ENCODE assay signal across 1 cellular context in the genomic region with DNA sequence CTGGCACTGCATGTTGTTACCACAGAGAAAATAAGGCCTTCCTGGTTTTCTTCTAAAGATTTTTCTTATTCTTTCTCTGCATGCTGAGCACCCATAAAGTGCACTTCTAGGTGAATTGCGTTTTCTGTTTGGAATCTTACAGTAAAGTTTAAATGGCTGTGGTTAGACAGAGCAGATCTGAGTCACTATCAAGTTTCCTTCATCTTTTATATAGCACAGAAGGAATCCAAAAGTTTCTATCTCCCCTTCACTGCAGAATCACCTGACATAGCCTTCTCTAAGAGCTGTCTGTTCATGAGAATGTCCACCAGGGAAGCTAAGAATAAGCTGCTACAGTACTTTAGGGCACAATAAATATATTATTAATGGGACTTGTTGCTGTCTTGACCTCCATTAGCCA.
TF ChIP-seq lines count a peak whose summit lies in the region.

No MANE protein-coding gene starts in this region.

TF ChIP-seq in A549, 52 proteins besides CTCF, POLR2A, EP300 and RAD21 (continued from another document):
- TF ChIP-seq, protein P1, sequence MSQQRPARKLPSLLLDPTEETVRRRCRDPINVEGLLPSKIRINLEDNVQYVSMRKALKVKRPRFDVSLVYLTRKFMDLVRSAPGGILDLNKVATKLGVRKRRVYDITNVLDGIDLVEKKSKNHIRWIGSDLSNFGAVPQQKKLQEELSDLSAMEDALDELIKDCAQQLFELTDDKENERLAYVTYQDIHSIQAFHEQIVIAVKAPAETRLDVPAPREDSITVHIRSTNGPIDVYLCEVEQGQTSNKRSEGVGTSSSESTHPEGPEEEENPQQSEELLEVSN (IDR thresholded peaks at IDR 0.05; ENCODE audit: borderline replicate concordance, low read depth): no peak
- TF ChIP-seq KDM5A (IDR thresholded peaks at IDR 0.05): no peak
